7 cellular contexts compared by ENCODE assay signal in genomic region chr1:6634278-6635052, GRCh38. TPM values are rescaled to one million over a fixed set of nuclear protein-coding genes. Genes with fewer than 3 reads are reported as not detected.
DNase-seq lines count a peak whose midpoint lies in the region; ATAC-seq and TF ChIP-seq lines count a peak whose summit lies in the region.

No MANE protein-coding gene starts in this region.

- ATAC-seq in left cardiac atrium (peak; percentile 53 to 69), GM21723 (IDR thresholded peaks at IDR 0.05; ENCODE audit: unreplicated experiment) (no peak)

- peak; percentile 60 for TF ChIP-seq CTCF in GM12873 (IDR thresholded peaks at IDR 0.05; ENCODE audit: insufficient read depth, low read depth, low read length, missing control alignments)

- DNase-seq in NCI-H526 (lab: John Stamatoyannopoulos, UW) (peak; percentile 6 to 82), left cardiac atrium (peak; percentile 73), SKM-1 (lab: John Stamatoyannopoulos, UW; ENCODE audit: unreplicated experiment) (no peak)
- DNase-seq in activated naive CD4-positive, alpha-beta T cell (lab: John Stamatoyannopoulos, UW) = peak in 3 of 4 experiments; percentile 11 to 31 (median 26)
- peak; percentile 57 for DNase-seq in stimulated activated CD4-positive, alpha-beta T cell treated with anti-CD3 and anti-CD28 coated beads, Interleukin-15, amount 100 ng/mL, for 24 hours

- intact Hi-C loops in left cardiac atrium (cut with DNase I) = no loop called here

RNA-seq across cellular contexts. Expression of gene THAP3, which starts 9.8 kb away (rescaled TPM):
- 10 to 100 TPM in 1 of 2 donors, 1 to 10 TPM in 1; 8.9 to 14.6 TPM for total RNA-seq in left cardiac atrium

RNA-seq across cellular contexts. Expression of gene PHF13, which starts 20.9 kb away (rescaled TPM):
- total RNA-seq in left cardiac atrium = 1 to 10 TPM; 7.8 to 9.0 TPM

RNA-seq across cellular contexts. Expression of gene KLHL21, which starts 31.8 kb away (rescaled TPM):
- 10 to 100 TPM; 43.9 to 75.8 TPM for total RNA-seq in left cardiac atrium

RNA-seq across cellular contexts. Expression of gene ZBTB48, which starts 54.7 kb away (rescaled TPM):
- 10 to 100 TPM; 11.5 to 14.3 TPM for total RNA-seq in left cardiac atrium
